2 cellular contexts compared by ENCODE assay signal in the genomic region with DNA sequence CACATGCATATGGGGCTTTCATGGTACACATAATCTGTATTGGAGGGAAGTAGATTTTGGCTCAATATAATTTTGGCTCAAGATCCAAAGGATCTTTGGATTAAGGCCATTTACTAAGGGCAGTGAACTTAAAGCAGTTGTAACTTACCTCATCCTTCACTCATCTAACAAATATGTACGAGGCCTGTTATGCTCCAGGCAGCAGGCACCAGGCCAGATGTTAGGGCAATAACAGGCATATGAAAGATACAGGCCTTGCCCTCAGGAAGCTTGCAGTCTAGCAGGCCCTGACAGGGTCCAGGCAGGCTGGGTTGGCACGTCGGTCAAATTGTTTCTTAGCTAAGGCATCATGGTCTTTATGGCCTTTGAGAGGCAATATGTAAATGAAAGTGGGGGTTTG.
TF ChIP-seq lines count a peak whose summit lies in the region.

No MANE protein-coding gene starts in this region.

TF ChIP-seq in IMR-90, 13 proteins besides CTCF, POLR2A, EP300 and RAD21:
- TF ChIP-seq CEBPB (IDR thresholded peaks at IDR 0.05; ENCODE audit: low read depth, low read length) (no peak), USF2 (IDR thresholded peaks at IDR 0.05; ENCODE audit: low read depth, low read length) (peak; percentile 44; the same call in 1 of the 2 replicates), RCOR1 (IDR thresholded peaks at IDR 0.05; ENCODE audit: insufficient replicate concordance, low read length) (peak; percentile 90)

TF ChIP-seq in K562, 482 proteins besides CTCF, POLR2A, EP300 and RAD21:
- TF ChIP-seq ARID3B (CRISPR knock-in tag; IDR thresholded peaks at IDR 0.05; ENCODE audit: borderline replicate concordance) (no peak), LCOR (CRISPR knock-in tag; IDR thresholded peaks at IDR 0.05) (no peak), TRIM24 (IDR thresholded peaks at IDR 0.05) (peak in 1 of 2 experiments; percentile 28; a peak in 1 of 4 replicates), ZNF316 (IDR thresholded peaks at IDR 0.05) (peak; percentile 75), XRCC3 (IDR thresholded peaks at IDR 0.05) (no peak), BRF1 (IDR thresholded peaks at IDR 0.05; ENCODE audit: borderline replicate concordance, extremely low read depth, insufficient read length) (no peak), SUPT5H (IDR thresholded peaks at IDR 0.05) (no peak), MLX (CRISPR knock-in tag; conservative IDR thresholded peaks at IDR 0.05) (no peak), CREB3L1 (IDR thresholded peaks at IDR 0.05; ENCODE audit: borderline replicate concordance, low read depth) (no peak), TRIM28 (IDR thresholded peaks at IDR 0.05) (peak; percentile 60; the same call in 1 of the 2 replicates)
